In the genomic region with DNA sequence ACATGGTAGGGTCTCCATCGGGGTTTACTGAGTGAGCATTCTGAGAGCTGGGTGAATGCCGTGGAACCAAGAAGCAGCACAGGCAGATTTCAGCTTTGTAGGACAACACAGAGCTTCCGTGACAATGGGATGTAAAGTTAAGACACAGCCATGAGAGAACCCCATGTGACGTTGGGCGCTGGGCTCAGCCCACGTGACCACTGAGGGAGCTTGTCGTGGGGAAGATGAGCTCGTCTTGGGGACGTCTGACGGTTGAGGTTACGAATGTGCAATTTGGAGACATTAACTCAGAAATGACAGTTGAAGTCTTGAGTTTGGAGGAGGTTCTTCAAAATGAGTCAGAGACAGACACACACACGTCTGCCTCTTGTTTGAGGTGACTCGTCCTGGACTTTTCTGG, we compare ENCODE assay signal across 10 cellular contexts. TPM values are rescaled to one million over a fixed set of nuclear protein-coding genes. Genes with fewer than 3 reads are reported as not detected.
DNase-seq lines count a peak whose midpoint lies in the region; ATAC-seq, FAIRE-seq and TF ChIP-seq lines count a peak whose summit lies in the region.
"Not testable (repeated sequence)": the region's sequence is repeated elsewhere in the genome, so short reads cannot be mapped to it uniquely, and the experiment has no call there.
"Had no signal": no experiment of that assay in that cellular context is flagged by ENCODE, and none has a peak within 500 bp of the region (broad histone marks: within the 10 kb centered on the region; RNA-seq: fewer than 3 reads in every experiment).

No MANE protein-coding gene starts in this region.

- BruUV-seq in K562 (replicated peaks; lab: Mats Ljungman, UMichigan): TSS peak; percentile 22

- H3F3A ChIP-seq in Loucy (ENCODE audit: low read depth): not testable (repeated sequence)

- POLR2A ChIA-PET in activated CD4-positive, alpha-beta T cell treated with anti-CD3 and anti-CD28 coated beads for 36 hours (lab: Charles Lee); K562 (lab: Yijun Ruan, JAX): not testable (repeated sequence)

- not testable (repeated sequence) for H3K4me1 Mint-ChIP-seq in activated CD4-positive, alpha-beta T cell treated with anti-CD3 and anti-CD28 coated beads for 36 hours; activated CD8-positive, alpha-beta memory T cell treated with anti-CD3 and anti-CD28 coated beads, Interleukin-2, amount 10 ng/mL, durations not matched to agents 7 days and 5 days; activated T-helper 17 cell treated with anti-CD3 and anti-CD28 coated beads, Interleukin-2, amount 50 U/mL, for 72 hours

- H3K27me3 Mint-ChIP-seq in activated CD4-positive, alpha-beta T cell treated with anti-CD3 and anti-CD28 coated beads for 36 hours; activated CD8-positive, alpha-beta memory T cell treated with anti-CD3 and anti-CD28 coated beads, Interleukin-2, amount 10 ng/mL, durations not matched to agents 7 days and 5 days; activated T-helper 17 cell treated with anti-CD3 and anti-CD28 coated beads, Interleukin-2, amount 50 U/mL, for 72 hours: not testable (repeated sequence)

- not testable (repeated sequence) for H3K9me2 ChIP-seq in Loucy (replicated peaks; ENCODE audit: low read depth, low read length)

- peak; percentile 92 for ATAC-seq in activated CD4-positive, alpha-beta T cell treated with anti-CD3 and anti-CD28 coated beads for 36 hours
- peak; percentile 88 for ATAC-seq in activated CD8-positive, alpha-beta memory T cell treated with anti-CD3 and anti-CD28 coated beads, Interleukin-2, amount 10 ng/mL, durations not matched to agents 7 days and 5 days
- peak; percentile 95 for ATAC-seq in activated T-helper 17 cell treated with anti-CD3 and anti-CD28 coated beads, Interleukin-2, amount 50 U/mL, for 72 hours (replicated peaks)
- ATAC-seq in K562: peak; percentile 50
- ATAC-seq in left ventricle myocardium superior: peak; percentile 11
- peak; percentile 87 for ATAC-seq in stimulated activated naive CD8-positive, alpha-beta T cell treated with anti-CD3 and anti-CD28 coated beads, Interleukin-15, Interleukin-2, amounts not matched to agents 100 U/mL and 50 U/mL, for 24 hours

- H3K9me3 Mint-ChIP-seq in activated CD4-positive, alpha-beta T cell treated with anti-CD3 and anti-CD28 coated beads for 36 hours (ENCODE audit: low read depth); activated CD8-positive, alpha-beta memory T cell treated with anti-CD3 and anti-CD28 coated beads, Interleukin-2, amount 10 ng/mL, durations not matched to agents 7 days and 5 days (ENCODE audit: low read depth); activated T-helper 17 cell treated with anti-CD3 and anti-CD28 coated beads, Interleukin-2, amount 50 U/mL, for 72 hours: not testable (repeated sequence)

- H3K36me3 Mint-ChIP-seq in activated CD4-positive, alpha-beta T cell treated with anti-CD3 and anti-CD28 coated beads for 36 hours (ENCODE audit: low read depth): peaks cover 13% of the 10 kb centered on the region
- peaks cover 13% of the 10 kb centered on the region for H3K36me3 Mint-ChIP-seq in activated CD8-positive, alpha-beta memory T cell treated with anti-CD3 and anti-CD28 coated beads, Interleukin-2, amount 10 ng/mL, durations not matched to agents 7 days and 5 days
- H3K36me3 Mint-ChIP-seq in activated T-helper 17 cell treated with anti-CD3 and anti-CD28 coated beads, Interleukin-2, amount 50 U/mL, for 72 hours (ENCODE audit: low read depth): peaks cover 83% of the 10 kb centered on the region

- not testable (repeated sequence) for H4K20me1 ChIP-seq in Loucy (ENCODE audit: insufficient read depth, low read length, poor library complexity, severe bottlenecking); K562 (replicated peaks; ENCODE audit: control insufficient read depth, insufficient read depth, low read length)

- H3K36me3 ChIP-seq in Loucy (ENCODE audit: insufficient read depth, low read length) (peaks cover 33% of the 10 kb centered on the region), K562 (ENCODE audit: control insufficient read depth, insufficient read depth, low read length) (peaks cover 41% of the 10 kb centered on the region; the same call in 1 of the 3 replicates)

- H3K9me3 ChIP-seq in Loucy (ENCODE audit: insufficient read depth, low read depth, low read length); K562 (replicated peaks; ENCODE audit: control insufficient read depth, insufficient read depth, low read depth, low read length): not testable (repeated sequence)

- H3K4me2 ChIP-seq in Loucy (ENCODE audit: low read depth, low read length, poor library complexity, severe bottlenecking); K562 (ENCODE audit: insufficient read depth, low read length): not testable (repeated sequence)

- H3K79me2 ChIP-seq in Loucy (ENCODE audit: insufficient read depth, low read length): peaks cover 32% of the 10 kb centered on the region
- not testable (repeated sequence) for H3K79me2 ChIP-seq in K562 (ENCODE audit: control insufficient read depth, insufficient read depth, low read length)

- CTCF ChIA-PET in activated CD4-positive, alpha-beta T cell treated with anti-CD3 and anti-CD28 coated beads for 36 hours (lab: Charles Lee); activated CD8-positive, alpha-beta memory T cell treated with anti-CD3 and anti-CD28 coated beads, Interleukin-2, amount 10 ng/mL, durations not matched to agents 7 days and 5 days (lab: Charles Lee); K562 (lab: Yijun Ruan, JAX; ENCODE audit: low intra/inter-chr PET ratio): not testable (repeated sequence)

- not testable (repeated sequence) for H3K9me1 ChIP-seq in K562 (ENCODE audit: control insufficient read depth, insufficient read depth, low read length)

- TF ChIP-seq RAD21 in K562 (CRISPR knock-in tag; conservative IDR thresholded peaks at IDR 0.05 in 1 of 2, IDR thresholded peaks at IDR 0.05 in 1 of 2): not testable (repeated sequence)

- not testable (repeated sequence) for H2AFZ ChIP-seq in Loucy (ENCODE audit: low read length); K562 (ENCODE audit: low read depth, low read length)

- TF ChIP-seq CTCF in Loucy (conservative IDR thresholded peaks at IDR 0.05; ENCODE audit: low read length); K562 (IDR thresholded peaks at IDR 0.05 in 2 of 3, conservative IDR thresholded peaks at IDR 0.05 in 1 of 3; ENCODE audit: insufficient read depth in 2 of 3, low read depth in 1 of 3, low read length in 3 of 3): not testable (repeated sequence)

- peak; percentile 69 for DNase-seq in activated CD4-positive, alpha-beta T cell treated with anti-CD3 and anti-CD28 coated beads for 36 hours
- DNase-seq in activated CD8-positive, alpha-beta memory T cell treated with anti-CD3 and anti-CD28 coated beads, Interleukin-2, amount 10 ng/mL, durations not matched to agents 7 days and 5 days: peak; percentile 85
- not testable (repeated sequence) for DNase-seq in K562 (ENCODE audit: extremely low read depth in 1 of 4, low spot score in 3 of 4); left ventricle myocardium superior
- DNase-seq in stimulated activated CD4-positive, alpha-beta T cell treated with anti-CD3 and anti-CD28 coated beads, Interleukin-1b, Interleukin-23, amount 100 ng/mL, for 48 hours: peak; percentile 68
- peak; percentile 39 for DNase-seq in stimulated activated naive CD8-positive, alpha-beta T cell treated with anti-CD3 and anti-CD28 coated beads, Interleukin-15, Interleukin-2, amounts not matched to agents 100 U/mL and 50 U/mL, for 24 hours

- not testable (repeated sequence) for H3K4me3 ChIP-seq in Loucy (ENCODE audit: low read length, poor library complexity, severe bottlenecking); K562

- in situ Hi-C loops in K562 (cut with MboI): not testable (repeated sequence)

- WGBS in K562 (ENCODE audit: insufficient coverage, low coverage, missing lambda C conversion rate): 78% methylated on average over 11 of the region's 13 CpGs

- H3K9ac ChIP-seq in Loucy (ENCODE audit: low read depth, low read length, poor library complexity, severe bottlenecking): peak overlapping the region; percentile 78
- H3K9ac ChIP-seq in K562 (ENCODE audit: insufficient read depth in 1 of 2, low read depth in 2 of 2, low read length in 2 of 2): not testable (repeated sequence)

- not testable (repeated sequence) for TF ChIP-seq EP300 in K562 (IDR thresholded peaks at IDR 0.05; ENCODE audit: low read length)

- not testable (repeated sequence) for H3K4me3 Mint-ChIP-seq in activated CD4-positive, alpha-beta T cell treated with anti-CD3 and anti-CD28 coated beads for 36 hours; activated CD8-positive, alpha-beta memory T cell treated with anti-CD3 and anti-CD28 coated beads, Interleukin-2, amount 10 ng/mL, durations not matched to agents 7 days and 5 days; activated T-helper 17 cell treated with anti-CD3 and anti-CD28 coated beads, Interleukin-2, amount 50 U/mL, for 72 hours

- intact Hi-C loops in activated CD4-positive, alpha-beta T cell treated with anti-CD3 and anti-CD28 coated beads for 36 hours (cut with DNase I, micrococcal nuclease); K562 (cut with micrococcal nuclease); left ventricle myocardium superior (cut with micrococcal nuclease): not testable (repeated sequence)

- FAIRE-seq in K562 (lab: Jason Lieb, UNC): not testable (repeated sequence)

- peaks cover 15% of the 10 kb centered on the region for H3K4me1 ChIP-seq in Loucy (ENCODE audit: insufficient read depth, low read length, poor library complexity, severe bottlenecking)
- not testable (repeated sequence) for H3K4me1 ChIP-seq in K562 (replicated peaks in 1 of 2; ENCODE audit: control insufficient read depth in 2 of 2, insufficient read depth in 2 of 2, low read length in 2 of 2)

- not testable (repeated sequence) for TF ChIP-seq POLR2A in K562 (conservative IDR thresholded peaks at IDR 0.05)

- H3K27ac ChIP-seq in K562 (ENCODE audit: extremely low read depth, low read depth, low read length): not testable (repeated sequence)

- H3K27ac Mint-ChIP-seq in activated CD4-positive, alpha-beta T cell treated with anti-CD3 and anti-CD28 coated beads for 36 hours: peak overlapping the region; percentile 37
- peak overlapping the region; percentile 77 for H3K27ac Mint-ChIP-seq in activated CD8-positive, alpha-beta memory T cell treated with anti-CD3 and anti-CD28 coated beads, Interleukin-2, amount 10 ng/mL, durations not matched to agents 7 days and 5 days
- H3K27ac Mint-ChIP-seq in activated T-helper 17 cell treated with anti-CD3 and anti-CD28 coated beads, Interleukin-2, amount 50 U/mL, for 72 hours: peak overlapping the region; percentile 54

- not testable (repeated sequence) for H3K27me3 ChIP-seq in Loucy (ENCODE audit: insufficient read depth, low read length, poor library complexity, severe bottlenecking); K562 (ENCODE audit: control insufficient read depth in 2 of 2, insufficient read depth in 2 of 2, low read length in 2 of 2)

RNA-seq across cellular contexts. Expression of a gene that starts 51.5 kb away (rescaled TPM):
- total RNA-seq in activated CD4-positive, alpha-beta T cell treated with anti-CD3 and anti-CD28 coated beads for 36 hours: under 1 TPM; 0.30 to 0.54 TPM
- total RNA-seq in activated CD8-positive, alpha-beta memory T cell treated with anti-CD3 and anti-CD28 coated beads, Interleukin-2, amount 10 ng/mL, durations not matched to agents 7 days and 5 days: 1 to 10 TPM in 1 of 2 experiments, under 1 TPM in 1; 0.85 to 1.9 TPM
- total RNA-seq in activated T-helper 17 cell treated with anti-CD3 and anti-CD28 coated beads, Interleukin-2, amount 50 U/mL, for 72 hours: 10 to 100 TPM in 1 of 2 donors, 1 to 10 TPM in 1; 3.8 to 14.4 TPM
- total RNA-seq in K562 (2011; cell fraction: chromatin; rRNA removed; ENCODE audit: low replicate concordance): 0.51 and 0.63 TPM in 2 replicates
- total RNA-seq in K562 (2011; cell fraction: nucleolus; rRNA removed): 0.17 and 0.39 TPM in 2 replicates
- total RNA-seq in K562 (2011; cell fraction: nucleoplasm; rRNA removed): not detected in 2 replicates
- total RNA-seq in K562 (2014; rRNA removed) (not detected in 2 replicates), K562 (2014; rRNA removed; fragmentation: Illumina TruSeq; extraction: Trizol) (not detected in 2 replicates), K562 (2015; rRNA removed; fragmentation: Illumina TruSeq; extraction: Trizol) (0.18 TPM in 1 of 2 replicates, not detected in the other), K562 (2021) (0.16 and 0.25 TPM in 2 replicates), left ventricle myocardium superior (3.6 TPM)
- polyA plus RNA-seq in K562 (2011; rRNA removed) (0.11 and 0.15 TPM in 2 replicates), K562 (2014; fragmentation: Illumina TruSeq; extraction: Trizol) (0.15 and 0.44 TPM in 2 replicates), K562 (2014; fragmentation: Nextera tagmentation; extraction: Ambion mirVana) (under 1 TPM in 1 of 2 experiments, not detected in 1; 0.03 TPM), K562 (2014; rRNA removed) (0.22 and 0.23 TPM in 2 replicates)
- 0.09 and 0.12 TPM in 2 replicates for polyA plus RNA-seq in K562 (2011; cell fraction: cytosol; rRNA removed)
- polyA plus RNA-seq in K562 (2011; cell fraction: nucleus; rRNA removed): 0.41 and 0.63 TPM in 2 replicates
- polyA plus RNA-seq in K562 (2012): 0.22 and 1.2 TPM in 2 replicates
- polyA minus RNA-seq in K562 (2011; rRNA and poly(A)+ RNA removed): not detected in 2 replicates
- not detected in 2 replicates for polyA minus RNA-seq in K562 (2011; cell fraction: cytosol; rRNA and poly(A)+ RNA removed)
- polyA minus RNA-seq in K562 (2011; cell fraction: nucleus; rRNA and poly(A)+ RNA removed): not detected in 2 replicates
- total RNA-seq: GM23248 had no signal
- polyA plus RNA-seq: CD14-positive monocyte, GM23248 had no signal

Comparison
In these comparisons a context has a peak if more than half of its experiments do, and no peak if none do; other contexts are left out.
1. ATAC-seq: peak in every context shown above with its lines; median percentile 95 in activated T-helper 17 cell treated with anti-CD3 and anti-CD28 coated beads, Interleukin-2, amount 50 U/mL, for 72 hours; 92 in activated CD4-positive, alpha-beta T cell treated with anti-CD3 and anti-CD28 coated beads for 36 hours; 88 in activated CD8-positive, alpha-beta memory T cell treated with anti-CD3 and anti-CD28 coated beads, Interleukin-2, amount 10 ng/mL, durations not matched to agents 7 days and 5 days; 87 in stimulated activated naive CD8-positive, alpha-beta T cell treated with anti-CD3 and anti-CD28 coated beads, Interleukin-15, Interleukin-2, amounts not matched to agents 100 U/mL and 50 U/mL, for 24 hours; 50 in K562; 11 in left ventricle myocardium superior.